In genomic region chr2:200740907-200741306, GRCh38 we compare ENCODE assay signal across 21 cellular contexts.
DNase-seq lines count a peak whose midpoint lies in the region; ATAC-seq and TF ChIP-seq lines count a peak whose summit lies in the region.
"Had no signal": no experiment of that assay in that cellular context is flagged by ENCODE, and none has a peak within 500 bp of the region (broad histone marks: within the 10 kb centered on the region; RNA-seq: fewer than 3 reads in every experiment).

No MANE protein-coding gene starts in this region.

- H2AFZ ChIP-seq in IMR-90 (replicated peaks; ENCODE audit: low read length, poor library complexity) (no peak overlapping the region), neuronal stem cell (ENCODE audit: low read length) (no peak overlapping the region)

- H3K27ac ChIP-seq in IMR-90 (ENCODE audit: insufficient read depth, low read length) (no peak overlapping the region), ascending aorta (peak overlapping the region; percentile 97), neuronal stem cell (replicated peaks; ENCODE audit: low read length) (no peak overlapping the region), transverse colon (peak overlapping the region; percentile 70 to 88 (median 79))

- no peak overlapping the region for H3K18ac ChIP-seq in IMR-90 (ENCODE audit: low read depth, low read length)
- peak overlapping the region; percentile 2 for H3K18ac ChIP-seq in neuronal stem cell (ENCODE audit: low read length)

- H4K5ac ChIP-seq in IMR-90 (ENCODE audit: low read depth, low read length): no peak overlapping the region

- CTCF ChIA-PET in IMR-90 (lab: Yijun Ruan, JAX): interaction anchor here (1.6 kb wide), 1 partner anchor 15 kb away, joined by 4 read pairs; no protein-coding TSS in a partner anchor

- TF ChIP-seq CTCF in IMR-90 (conservative IDR thresholded peaks at IDR 0.05; ENCODE audit: low read depth, low read length) (no peak), ascending aorta (IDR thresholded peaks at IDR 0.05) (no peak), transverse colon (IDR thresholded peaks at IDR 0.05) (no peak)

- H2BK20ac ChIP-seq in IMR-90 (ENCODE audit: low read depth, low read length): no peak overlapping the region

- H3K9me1 ChIP-seq in IMR-90 (ENCODE audit: insufficient read depth, low read length): peaks cover 1% of the 10 kb centered on the region

- H2AK5ac ChIP-seq in IMR-90 (ENCODE audit: low read depth, low read length) (peak overlapping the region; percentile 11; the same call in 1 of the 2 replicates), neuronal stem cell (ENCODE audit: low read depth, low read length) (peak overlapping the region; percentile 5)

- POLR2A ChIA-PET in IMR-90 (lab: Charles Lee; ENCODE audit: unreplicated experiment): no interaction called here

- H2BK15ac ChIP-seq in IMR-90 (ENCODE audit: low read depth, low read length) (no peak overlapping the region), neuronal stem cell (ENCODE audit: low read length) (no peak overlapping the region)

- dilution Hi-C loops in IMR-90 (cut with HindIII; ENCODE audit: low sequenced_read_pairs, unreplicated experiment): no loop called here

- no peak overlapping the region for H2BK120ac ChIP-seq in IMR-90 (ENCODE audit: low read depth, low read length)
- H2BK120ac ChIP-seq in neuronal stem cell (ENCODE audit: low read depth, low read length): no peak overlapping the region

- no peak for TF ChIP-seq RAD21 in IMR-90 (IDR thresholded peaks at IDR 0.05; ENCODE audit: low read length)

- no peak for TF ChIP-seq EP300 in transverse colon (IDR thresholded peaks at IDR 0.05; ENCODE audit: low read depth)

- no peak overlapping the region for H3K23ac ChIP-seq in IMR-90 (ENCODE audit: low read depth, low read length)
- peak overlapping the region; percentile 44 for H3K23ac ChIP-seq in neuronal stem cell (ENCODE audit: low read depth, low read length, poor library complexity)

- H2BK5ac ChIP-seq in IMR-90 (ENCODE audit: low read depth, low read length, poor library complexity, severe bottlenecking): no peak overlapping the region
- no peak overlapping the region for H2BK5ac ChIP-seq in neuronal stem cell (ENCODE audit: low read length)

- H4K20me1 ChIP-seq in IMR-90 (ENCODE audit: insufficient read depth, low read length): no peaks in the 10 kb centered on the region

- no peak overlapping the region for H4K8ac ChIP-seq in IMR-90 (ENCODE audit: low read depth in 2 of 2, low read length in 2 of 2)
- H4K8ac ChIP-seq in neuronal stem cell (ENCODE audit: low read depth, low read length): no peak overlapping the region

- H3K4me1 ChIP-seq in IMR-90 (ENCODE audit: control insufficient read depth, insufficient read depth, low read length): peaks cover 10% of the 10 kb centered on the region
- peaks cover 18 to 30% of the 10 kb centered on the region in 2 donors for H3K4me1 ChIP-seq in ascending aorta
- no peaks in the 10 kb centered on the region for H3K4me1 ChIP-seq in neuronal stem cell (ENCODE audit: control insufficient read depth in 2 of 2, insufficient read depth in 1 of 2, low read depth in 1 of 2, low read length in 2 of 2)
- H3K4me1 ChIP-seq in transverse colon: peaks cover 6 to 22% (median 16%) of the 10 kb centered on the region in 4 donors

- H3K9ac ChIP-seq in IMR-90 (ENCODE audit: low read depth, low read length) (no peak overlapping the region), neuronal stem cell (ENCODE audit: low read depth, low read length, poor library complexity) (peak overlapping the region; percentile 30)

- intact Hi-C loops in IMR-90 (cut with micrococcal nuclease): no loop called here
- intact Hi-C loops in ascending aorta (cut with DNase I): loop anchor here (1.0 kb wide), 1 partner anchor 70 kb away; the partner anchor contains the start of gene BZW1
- intact Hi-C loops in transverse colon (cut with DNase I; ENCODE audit: low total_unique reads): no loop called here

- H2AK9ac ChIP-seq in IMR-90 (replicated peaks; ENCODE audit: low read depth, low read length, poor library complexity): no peak overlapping the region

- H3K4ac ChIP-seq in IMR-90 (ENCODE audit: low read depth, low read length) (no peak overlapping the region), neuronal stem cell (ENCODE audit: low read length) (no peak overlapping the region)

- H3K14ac ChIP-seq in IMR-90 (replicated peaks; ENCODE audit: low read depth, low read length): 0 out of 2 replicates have a peak overlapping the region, but pooled peaks have one; percentile 39
- no peak overlapping the region for H3K14ac ChIP-seq in neuronal stem cell (ENCODE audit: low read length)

- DNase-seq in IMR-90 (no peak), ascending aorta (ENCODE audit: low spot score in 2 of 2) (no peak), neuronal stem cell (ENCODE audit: low spot score) (no peak), transverse colon (no peak), HuH-7 (ENCODE audit: low spot score) (no peak), dermis blood vessel endothelial cell (no peak)
- DNase-seq: activated B cell treated with CpG ODN at 0.5 μM for 24 hours; activated CD4-positive, alpha-beta memory T cell treated with anti-CD3 and anti-CD28 coated beads for 36 hours; activated CD8-positive, alpha-beta memory T cell treated with anti-CD3 and anti-CD28 coated beads, Interleukin-2, amount 50 U/mL, for 48 hours; CD4-positive, alpha-beta memory T cell; DMS 273 treated with DMSO at 0.1 percent for 48 hours; head of caudate nucleus; MG63; NCI-H1417; NCI-H2081 treated with DMSO at 0.1 percent for 48 hours; NCI-H345; NCI-H748 treated with DMSO at 0.1 percent for 48 hours; stimulated activated CD8-positive, alpha-beta memory T cell treated with anti-CD3 and anti-CD28 coated beads, Interleukin-4, amount 100 ng/mL, for 48 hours had no signal

- no peaks in the 10 kb centered on the region for H3K9me3 ChIP-seq in IMR-90 (ENCODE audit: control insufficient read depth, insufficient read depth, low read length)
- no peaks in the 10 kb centered on the region for H3K9me3 ChIP-seq in ascending aorta
- no peaks in the 10 kb centered on the region for H3K9me3 ChIP-seq in neuronal stem cell (replicated peaks in 1 of 2; ENCODE audit: control insufficient read depth in 2 of 2, insufficient read depth in 1 of 2, low read depth in 1 of 2, low read length in 2 of 2)
- no peaks in the 10 kb centered on the region for H3K9me3 ChIP-seq in transverse colon
- H3K9me3 ChIP-seq: MG63 had no signal

- H3K4me3 ChIP-seq in IMR-90 (ENCODE audit: insufficient read depth, low read depth, low read length) (no peak overlapping the region), ascending aorta (no peak overlapping the region), neuronal stem cell (ENCODE audit: low read length in 2 of 2) (no peak overlapping the region), transverse colon (no peak overlapping the region)
- H3K4me3 ChIP-seq: MG63 had no signal

- in situ Hi-C loops in IMR-90 (cut with MboI; ENCODE audit: low sequenced_read_pairs) (no loop called here), transverse colon (cut with MboI; ENCODE audit: low pct_ligation_motif_present in 1 of 4, low pct_unique_long_range_greater_than_20kb in 1 of 4, low sequenced_read_pairs in 3 of 4) (no loop called here)

- H3K36me3 ChIP-seq in IMR-90 (ENCODE audit: control insufficient read depth, insufficient read depth, low read length): no peaks in the 10 kb centered on the region
- no peaks in the 10 kb centered on the region for H3K36me3 ChIP-seq in ascending aorta
- no peaks in the 10 kb centered on the region for H3K36me3 ChIP-seq in neuronal stem cell (replicated peaks in 1 of 2; ENCODE audit: control insufficient read depth in 2 of 2, insufficient read depth in 2 of 2, low read length in 2 of 2)
- H3K36me3 ChIP-seq in transverse colon: no peaks in the 10 kb centered on the region
- H3K36me3 ChIP-seq: MG63 had no signal

- no TSS peak for BruUV-seq in IMR-90 (replicated peaks; lab: Mats Ljungman, UMichigan)

- H3K79me1 ChIP-seq in IMR-90 (ENCODE audit: low read depth in 1 of 2, low read length in 2 of 2) (no peaks in the 10 kb centered on the region), neuronal stem cell (ENCODE audit: low read depth, low read length) (no peaks in the 10 kb centered on the region)

- no peaks in the 10 kb centered on the region for H3K27me3 ChIP-seq in IMR-90 (ENCODE audit: control insufficient read depth, insufficient read depth, low read length)
- no peaks in the 10 kb centered on the region for H3K27me3 ChIP-seq in ascending aorta
- peaks cover 0 to 3% (median 0%) of the 10 kb centered on the region in 3 experiments for H3K27me3 ChIP-seq in neuronal stem cell (ENCODE audit: control insufficient read depth in 3 of 3, insufficient read depth in 3 of 3, low read depth in 1 of 3, low read length in 3 of 3)
- H3K27me3 ChIP-seq in transverse colon: peaks cover 3% of the 10 kb centered on the region
- H3K27me3 ChIP-seq: MG63 had no signal

- peak overlapping the region; percentile 63 for H2BK12ac ChIP-seq in neuronal stem cell (ENCODE audit: low read length)

- H3K4me2 ChIP-seq in IMR-90 (ENCODE audit: low read depth, low read length): no peak overlapping the region
- H3K4me2 ChIP-seq in neuronal stem cell (ENCODE audit: insufficient read depth, low read length, poor library complexity, severe bottlenecking): no peak overlapping the region

- H4K91ac ChIP-seq in IMR-90 (ENCODE audit: insufficient read depth, low read depth, low read length) (no peak overlapping the region), neuronal stem cell (ENCODE audit: low read depth, low read length, poor library complexity) (no peak overlapping the region)

- ATAC-seq in IMR-90 (ENCODE audit: low read depth) (no peak), GM18517 (IDR thresholded peaks at IDR 0.05; ENCODE audit: unreplicated experiment) (no peak)
- ATAC-seq: activated naive CD4-positive, alpha-beta T cell treated with anti-CD3 and anti-CD28 coated beads, Interleukin-2, amount 50 U/mL, for 72 hours; activated T-helper 17 cell treated with anti-CD3 and anti-CD28 coated beads, Interleukin-2, amount 50 U/mL, for 72 hours had no signal

- no CpG with 5 or more reads among the region's 6 CpGs for WGBS in IMR-90 (ENCODE audit: extremely low coverage in 2 of 2, insufficient read length in 1 of 2), 2 experiments
- no CpG with 5 or more reads among the region's 6 CpGs for WGBS in neuronal stem cell (ENCODE audit: extremely low coverage in 2 of 2, insufficient read length in 2 of 2, insufficient replicate concordance in 1 of 2), 2 donors
- 83 to 86% methylated on average over 1 to 6 of the region's 6 CpGs for WGBS in transverse colon (ENCODE audit: low coverage in 1 of 2), 2 donors

- no peak for TF ChIP-seq POLR2A in IMR-90 (IDR thresholded peaks at IDR 0.05; ENCODE audit: low read depth, low read length)
- no peak for TF ChIP-seq POLR2A in transverse colon (IDR thresholded peaks at IDR 0.05)

- no peak overlapping the region for H3K56ac ChIP-seq in IMR-90 (ENCODE audit: extremely low read depth, insufficient read depth, low read length)

TF ChIP-seq in IMR-90, 13 proteins besides CTCF, POLR2A, EP300 and RAD21 (continues in another document):
- TF ChIP-seq MAFK (IDR thresholded peaks at IDR 0.05; ENCODE audit: low read depth, low read length) (no peak), MAZ (IDR thresholded peaks at IDR 0.05; ENCODE audit: borderline replicate concordance, low read depth, low read length) (no peak), MXI1 (IDR thresholded peaks at IDR 0.05; ENCODE audit: borderline replicate concordance, low read depth, low read length) (no peak)

Comparison
In these comparisons a context has a peak if more than half of its experiments do, and no peak if none do; other contexts are left out.
1. H3K27ac ChIP-seq: peak in ascending aorta (2 of 2) and transverse colon (4 of 4); none in IMR-90 (single experiment) and neuronal stem cell (single experiment).